In the genomic region with DNA sequence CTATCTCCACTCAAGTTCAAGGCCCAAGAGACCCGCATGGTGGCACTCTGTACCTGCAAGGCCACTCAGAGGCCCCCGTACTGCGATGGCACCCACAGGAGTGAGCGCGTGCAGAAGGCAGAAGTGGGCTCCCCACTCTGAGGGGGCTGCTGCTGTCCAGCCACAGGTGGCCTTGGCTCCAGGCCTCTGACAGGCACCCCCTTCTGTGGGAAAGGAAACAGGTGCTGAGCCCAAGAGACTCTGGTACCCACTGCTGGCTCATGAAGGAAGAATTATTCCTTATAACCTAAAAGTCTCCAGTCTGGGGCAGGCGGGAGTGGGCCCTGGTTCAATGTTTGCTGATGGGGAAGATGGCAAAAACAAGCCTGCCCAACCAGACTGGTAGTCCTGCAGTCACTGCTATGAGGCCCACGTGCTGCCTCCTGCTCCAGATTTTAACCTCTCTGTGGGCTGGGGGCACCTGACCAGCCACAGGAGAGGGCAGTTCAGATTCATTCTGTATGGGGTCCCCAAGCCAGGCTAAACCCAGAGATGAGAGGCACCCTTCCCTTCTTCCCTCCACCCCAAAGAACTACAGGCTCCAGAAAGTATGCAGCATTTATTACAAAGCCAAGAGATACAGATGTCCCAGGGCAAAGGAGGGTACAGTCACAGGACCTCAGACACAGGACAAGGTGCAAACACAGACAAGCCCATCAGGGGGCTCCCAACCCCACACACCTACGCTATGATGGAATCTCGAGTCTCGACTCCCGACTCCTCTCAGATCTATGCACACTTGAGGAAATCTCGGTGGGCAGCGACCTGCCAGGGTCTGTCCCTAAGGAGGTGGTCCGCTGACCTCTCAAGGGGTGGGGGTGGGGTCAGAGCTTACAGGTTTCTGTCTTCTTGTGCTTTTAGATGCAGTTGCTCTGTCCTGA, we compare ENCODE assay signal across 9 cellular contexts. TPM values are rescaled to one million over a fixed set of nuclear protein-coding genes. Genes with fewer than 3 reads are reported as not detected.
DNase-seq lines count a peak whose midpoint lies in the region; ATAC-seq and TF ChIP-seq lines count a peak whose summit lies in the region.
"Had no signal": no experiment of that assay in that cellular context is flagged by ENCODE, and none has a peak within 500 bp of the region (broad histone marks: within the 10 kb centered on the region; RNA-seq: fewer than 3 reads in every experiment).

No MANE protein-coding gene starts in this region.

- peaks cover 0 to 1% (median 0%) of the 10 kb centered on the region in 7 donors for H3K9me3 Mint-ChIP-seq in CD4-positive, CD25-positive, alpha-beta regulatory T cell
- no peaks in the 10 kb centered on the region for H3K9me3 Mint-ChIP-seq in GM23338
- H3K9me3 Mint-ChIP-seq in activated T-helper 2 cell treated with anti-CD3 and anti-CD28 coated beads, Interferon-gamma antibody, Interleukin-2, Interleukin-4, amounts not matched to agents 10 μg/mL and 5 μg/mL and 100 μg/mL, durations not matched to agents 14 hours and 24 hours and 36 hours = no peaks in the 10 kb centered on the region

- no peaks in the 10 kb centered on the region for H3K36me3 Mint-ChIP-seq in CD4-positive, CD25-positive, alpha-beta regulatory T cell
- peaks cover 47% of the 10 kb centered on the region for H3K36me3 Mint-ChIP-seq in GM23338 (ENCODE audit: low read depth)
- peaks cover 24% of the 10 kb centered on the region for H3K36me3 Mint-ChIP-seq in activated T-helper 2 cell treated with anti-CD3 and anti-CD28 coated beads, Interferon-gamma antibody, Interleukin-2, Interleukin-4, amounts not matched to agents 10 μg/mL and 5 μg/mL and 100 μg/mL, durations not matched to agents 14 hours and 24 hours and 36 hours (ENCODE audit: low read depth)

- peak overlapping the region in 1 of 3 donors; percentile 90 for H3K27ac Mint-ChIP-seq in CD4-positive, CD25-positive, alpha-beta regulatory T cell
- H3K27ac Mint-ChIP-seq in GM23338 = no peak overlapping the region
- peak overlapping the region; percentile 88 for H3K27ac Mint-ChIP-seq in activated T-helper 2 cell treated with anti-CD3 and anti-CD28 coated beads, Interferon-gamma antibody, Interleukin-2, Interleukin-4, amounts not matched to agents 10 μg/mL and 5 μg/mL and 100 μg/mL, durations not matched to agents 14 hours and 24 hours and 36 hours

- H2AFZ ChIP-seq in GM23338 = no peak overlapping the region

- H3K27me3 Mint-ChIP-seq in CD4-positive, CD25-positive, alpha-beta regulatory T cell = no peaks in the 10 kb centered on the region
- H3K27me3 Mint-ChIP-seq in GM23338 (ENCODE audit: insufficient read depth, low read depth, poor library complexity) = peaks cover 32% of the 10 kb centered on the region
- no peaks in the 10 kb centered on the region for H3K27me3 Mint-ChIP-seq in activated T-helper 2 cell treated with anti-CD3 and anti-CD28 coated beads, Interferon-gamma antibody, Interleukin-2, Interleukin-4, amounts not matched to agents 10 μg/mL and 5 μg/mL and 100 μg/mL, durations not matched to agents 14 hours and 24 hours and 36 hours (ENCODE audit: low read depth)

- H3K27me3 ChIP-seq in CD4-positive, CD25-positive, alpha-beta regulatory T cell (ENCODE audit: control insufficient read depth, insufficient read depth, low read length) = no peaks in the 10 kb centered on the region
- H3K27me3 ChIP-seq in GM23338 (ENCODE audit: insufficient read depth) = peaks cover 11% of the 10 kb centered on the region
- no peaks in the 10 kb centered on the region for H3K27me3 ChIP-seq in lower lobe of right lung (ENCODE audit: low read depth)

- H3F3A ChIP-seq in GM23338 (replicated peaks; ENCODE audit: low read depth) = peaks cover 15% of the 10 kb centered on the region

- peak overlapping the region in 3 of 4 donors; percentile 18 to 98 (median 26) for H3K4me3 Mint-ChIP-seq in CD4-positive, CD25-positive, alpha-beta regulatory T cell
- H3K4me3 Mint-ChIP-seq in GM23338 = no peak overlapping the region; the same call in 2 of the 3 replicates
- no peak overlapping the region for H3K4me3 Mint-ChIP-seq in activated T-helper 2 cell treated with anti-CD3 and anti-CD28 coated beads, Interferon-gamma antibody, Interleukin-2, Interleukin-4, amounts not matched to agents 10 μg/mL and 5 μg/mL and 100 μg/mL, durations not matched to agents 14 hours and 24 hours and 36 hours (ENCODE audit: low read depth)

- peak; percentile 43 to 58 for TF ChIP-seq CTCF in GM23338 (conservative IDR thresholded peaks at IDR 0.05; ENCODE audit: low read depth in 2 of 2)
- no peak for TF ChIP-seq CTCF in lower lobe of right lung (IDR thresholded peaks at IDR 0.05)

- H3K4me1 Mint-ChIP-seq in CD4-positive, CD25-positive, alpha-beta regulatory T cell = peaks cover 0 to 62% (median 35%) of the 10 kb centered on the region in 4 donors
- peaks cover 28% of the 10 kb centered on the region for H3K4me1 Mint-ChIP-seq in GM23338
- H3K4me1 Mint-ChIP-seq in activated T-helper 2 cell treated with anti-CD3 and anti-CD28 coated beads, Interferon-gamma antibody, Interleukin-2, Interleukin-4, amounts not matched to agents 10 μg/mL and 5 μg/mL and 100 μg/mL, durations not matched to agents 14 hours and 24 hours and 36 hours (ENCODE audit: low read depth) = peaks cover 46% of the 10 kb centered on the region

- no peaks in the 10 kb centered on the region for H3K9me2 ChIP-seq in GM23338 (ENCODE audit: insufficient read depth)

- peak in 1 of 3 donors; percentile 54 for DNase-seq in CD4-positive, CD25-positive, alpha-beta regulatory T cell
- DNase-seq in GM23338 (ENCODE audit: low spot score) = peak; percentile 73
- DNase-seq in activated T-helper 2 cell treated with anti-CD3 and anti-CD28 coated beads, Interferon-gamma antibody, Interleukin-2, Interleukin-4, amounts not matched to agents 10 μg/mL and 5 μg/mL and 100 μg/mL, durations not matched to agents 14 hours and 24 hours and 36 hours (ENCODE audit: low spot score) = no peak
- no peak for DNase-seq in lower lobe of right lung
- no peak for DNase-seq in epidermal melanocyte (ENCODE audit: insufficient read length, low spot score)

- no peak for ATAC-seq in CD4-positive, CD25-positive, alpha-beta regulatory T cell (ENCODE audit: low read depth in 2 of 2)
- ATAC-seq in GM23338 = peak; percentile 13
- ATAC-seq in lower lobe of right lung = no peak
- no peak for ATAC-seq in GM21423 (IDR thresholded peaks at IDR 0.05; ENCODE audit: unreplicated experiment)
- no peak for ATAC-seq in HG03039 (IDR thresholded peaks at IDR 0.05; ENCODE audit: unreplicated experiment)
- ATAC-seq in GM18868 (IDR thresholded peaks at IDR 0.05; ENCODE audit: unreplicated experiment) = no peak

- H3K9me3 ChIP-seq in CD4-positive, CD25-positive, alpha-beta regulatory T cell (ENCODE audit: control insufficient read depth in 2 of 2, low read length in 2 of 2) = no peaks in the 10 kb centered on the region
- H3K9me3 ChIP-seq in lower lobe of right lung = no peaks in the 10 kb centered on the region
- H3K9me3 ChIP-seq: mucosa of descending colon had no signal

- no peak overlapping the region for H3K27ac ChIP-seq in CD4-positive, CD25-positive, alpha-beta regulatory T cell (ENCODE audit: insufficient read depth, low read length, poor library complexity, severe bottlenecking)
- H3K27ac ChIP-seq in GM23338 (ENCODE audit: low read depth) (no peak overlapping the region), lower lobe of right lung (peak overlapping the region; percentile 27)

- no peak overlapping the region for H3K4me3 ChIP-seq in CD4-positive, CD25-positive, alpha-beta regulatory T cell (ENCODE audit: low read depth, low read length)
- no peak overlapping the region for H3K4me3 ChIP-seq in GM23338
- no peak overlapping the region for H3K4me3 ChIP-seq in lower lobe of right lung
- H3K4me3 ChIP-seq: mucosa of descending colon had no signal

- H3K79me2 ChIP-seq in GM23338 (replicated peaks; ENCODE audit: insufficient read depth) = no peaks in the 10 kb centered on the region

- peaks cover 47% of the 10 kb centered on the region for H3K4me1 ChIP-seq in CD4-positive, CD25-positive, alpha-beta regulatory T cell (ENCODE audit: control insufficient read depth, insufficient read depth, low read length, poor library complexity, severe bottlenecking)
- H3K4me1 ChIP-seq in GM23338 (ENCODE audit: insufficient read depth) (peaks cover 22% of the 10 kb centered on the region), lower lobe of right lung (peaks cover 45% of the 10 kb centered on the region)

- H3K4me2 ChIP-seq in GM23338 = no peak overlapping the region

- no peaks in the 10 kb centered on the region for H3K36me3 ChIP-seq in CD4-positive, CD25-positive, alpha-beta regulatory T cell (ENCODE audit: control insufficient read depth, insufficient read depth, low read length)
- H3K36me3 ChIP-seq in GM23338 (ENCODE audit: insufficient read depth) (peaks cover 5% of the 10 kb centered on the region), lower lobe of right lung (peaks cover 45% of the 10 kb centered on the region)

- intact Hi-C loops in activated T-helper 2 cell treated with anti-CD3 and anti-CD28 coated beads, Interferon-gamma antibody, Interleukin-2, Interleukin-4, amounts not matched to agents 10 μg/mL and 5 μg/mL and 100 μg/mL, durations not matched to agents 14 hours and 24 hours and 36 hours (cut with micrococcal nuclease) = loop anchor here (2.0 kb wide), 1 partner anchor 57 kb away; no protein-coding TSS in a partner anchor
- intact Hi-C loops in lower lobe of right lung (cut with DNase I) = no loop called here

- peaks cover 25% of the 10 kb centered on the region for H4K20me1 ChIP-seq in GM23338 (replicated peaks; ENCODE audit: insufficient read depth)

RNA-seq across cellular contexts. Expression of a gene that starts 3.4 kb away (rescaled TPM):
- total RNA-seq in CD4-positive, CD25-positive, alpha-beta regulatory T cell = 8.7 TPM
- 10 to 100 TPM; 31.7 to 62.6 (median 40.6) TPM for polyA plus RNA-seq in CD4-positive, CD25-positive, alpha-beta regulatory T cell
- 0.94 and 3.4 TPM in 2 replicates for total RNA-seq in GM23338 (2014; rRNA removed; shearing (Covaris generic))
- polyA plus RNA-seq in GM23338 (2016; fragmentation: Nextera tagmentation; extraction: Ambion mirVana) = 8.9 and 9.9 TPM in 2 replicates
- 32.2 and 37.0 TPM in 2 replicates for total RNA-seq in activated T-helper 2 cell treated with anti-CD3 and anti-CD28 coated beads, Interferon-gamma antibody, Interleukin-2, Interleukin-4, amounts not matched to agents 10 μg/mL and 5 μg/mL and 100 μg/mL, durations not matched to agents 14 hours and 24 hours and 36 hours
- 31.3 TPM for total RNA-seq in lower lobe of right lung

RNA-seq across cellular contexts. Expression of a gene that starts 14.6 kb away (rescaled TPM):
- total RNA-seq in CD4-positive, CD25-positive, alpha-beta regulatory T cell = 0.25 TPM
- not detected for polyA plus RNA-seq in CD4-positive, CD25-positive, alpha-beta regulatory T cell
- total RNA-seq in GM23338 (2014; rRNA removed; shearing (Covaris generic)) = 21.1 and 23.4 TPM in 2 replicates
- polyA plus RNA-seq in GM23338 (2016; fragmentation: Nextera tagmentation; extraction: Ambion mirVana) = 51.9 and 60.9 TPM in 2 replicates
- total RNA-seq in activated T-helper 2 cell treated with anti-CD3 and anti-CD28 coated beads, Interferon-gamma antibody, Interleukin-2, Interleukin-4, amounts not matched to agents 10 μg/mL and 5 μg/mL and 100 μg/mL, durations not matched to agents 14 hours and 24 hours and 36 hours = 5.8 and 7.4 TPM in 2 replicates
- 53.5 TPM for total RNA-seq in lower lobe of right lung

RNA-seq across cellular contexts. Expression of a gene that starts 19.0 kb away (rescaled TPM):
- total RNA-seq in CD4-positive, CD25-positive, alpha-beta regulatory T cell = 107 TPM
- 100 to 1,000 TPM; 473 to 589 (median 509) TPM for polyA plus RNA-seq in CD4-positive, CD25-positive, alpha-beta regulatory T cell
- 250 and 270 TPM in 2 replicates for total RNA-seq in GM23338 (2014; rRNA removed; shearing (Covaris generic))
- 523 and 558 TPM in 2 replicates for polyA plus RNA-seq in GM23338 (2016; fragmentation: Nextera tagmentation; extraction: Ambion mirVana)
- total RNA-seq in activated T-helper 2 cell treated with anti-CD3 and anti-CD28 coated beads, Interferon-gamma antibody, Interleukin-2, Interleukin-4, amounts not matched to agents 10 μg/mL and 5 μg/mL and 100 μg/mL, durations not matched to agents 14 hours and 24 hours and 36 hours = 337 and 342 TPM in 2 replicates
- 128 TPM for total RNA-seq in lower lobe of right lung

RNA-seq across cellular contexts. Expression of a gene that starts 28.5 kb away (rescaled TPM):
- 361 TPM for total RNA-seq in CD4-positive, CD25-positive, alpha-beta regulatory T cell
- 1 to 10 TPM; 5.2 to 6.8 (median 6.6) TPM for polyA plus RNA-seq in CD4-positive, CD25-positive, alpha-beta regulatory T cell
- total RNA-seq in GM23338 (2014; rRNA removed; shearing (Covaris generic)) = 2.8 and 3.3 TPM in 2 replicates
- polyA plus RNA-seq in GM23338 (2016; fragmentation: Nextera tagmentation; extraction: Ambion mirVana) = 1.8 and 2.6 TPM in 2 replicates
- total RNA-seq in activated T-helper 2 cell treated with anti-CD3 and anti-CD28 coated beads, Interferon-gamma antibody, Interleukin-2, Interleukin-4, amounts not matched to agents 10 μg/mL and 5 μg/mL and 100 μg/mL, durations not matched to agents 14 hours and 24 hours and 36 hours = 211 and 213 TPM in 2 replicates
- total RNA-seq in lower lobe of right lung = 135 TPM

RNA-seq across cellular contexts. Expression of a gene that starts 58.8 kb away (rescaled TPM):
- total RNA-seq in CD4-positive, CD25-positive, alpha-beta regulatory T cell = 0.59 TPM
- under 1 TPM in 1 of 4 donors, not detected in 3; 0.13 TPM for polyA plus RNA-seq in CD4-positive, CD25-positive, alpha-beta regulatory T cell
- 1.7 and 2.4 TPM in 2 replicates for total RNA-seq in GM23338 (2014; rRNA removed; shearing (Covaris generic))
- 0.42 and 0.82 TPM in 2 replicates for polyA plus RNA-seq in GM23338 (2016; fragmentation: Nextera tagmentation; extraction: Ambion mirVana)
- total RNA-seq in activated T-helper 2 cell treated with anti-CD3 and anti-CD28 coated beads, Interferon-gamma antibody, Interleukin-2, Interleukin-4, amounts not matched to agents 10 μg/mL and 5 μg/mL and 100 μg/mL, durations not matched to agents 14 hours and 24 hours and 36 hours = 34.9 TPM in 2 replicates
- total RNA-seq in lower lobe of right lung = 1.0 TPM

Comparison
In these comparisons a context has a peak if more than half of its experiments do, and no peak if none do; other contexts are left out.
1. H3K4me3 Mint-ChIP-seq: peak in CD4-positive, CD25-positive, alpha-beta regulatory T cell (3 of 4); none in GM23338 (single experiment) and activated T-helper 2 cell treated with anti-CD3 and anti-CD28 coated beads, Interferon-gamma antibody, Interleukin-2, Interleukin-4, amounts not matched to agents 10 μg/mL and 5 μg/mL and 100 μg/mL, durations not matched to agents 14 hours and 24 hours and 36 hours (single experiment).